In genomic region chr3:141877911-141878310, GRCh38 we compare ENCODE assay signal across 8 cellular contexts. TPM values are rescaled to one million over a fixed set of nuclear protein-coding genes. Genes with fewer than 3 reads are reported as not detected.
DNase-seq lines count a peak whose midpoint lies in the region; ATAC-seq and TF ChIP-seq lines count a peak whose summit lies in the region.

No MANE protein-coding gene starts in this region.

- no peak for ATAC-seq in HG02852 (IDR thresholded peaks at IDR 0.05; ENCODE audit: unreplicated experiment)

- intact Hi-C loops in CD14-positive monocyte (cut with micrococcal nuclease): loop anchor here (5.0 kb wide), 2 partner anchors 81 to 136 kb away; no protein-coding TSS in a partner anchor

- H3K27me3 ChIP-seq in HUES64 (ENCODE audit: insufficient read depth, low read length): no peaks in the 10 kb centered on the region
- H3K27me3 ChIP-seq in liver (ENCODE audit: control insufficient read depth in 4 of 4, insufficient read depth in 4 of 4, low read length in 3 of 4): peaks cover 0 to 2% (median 0%) of the 10 kb centered on the region in 4 donors

- WGBS in HUES64: 0% methylated on average over 3 of the region's 3 CpGs
- 65% methylated on average over 3 of the region's 3 CpGs for WGBS in liver

- no peaks in the 10 kb centered on the region for H3K9me3 ChIP-seq in HUES64 (ENCODE audit: insufficient read depth, low read depth, low read length)
- H3K9me3 ChIP-seq in liver (ENCODE audit: control insufficient read depth in 4 of 4, low read length in 3 of 4): no peaks in the 10 kb centered on the region

- H3K27me3 Mint-ChIP-seq in CD14-positive monocyte (ENCODE audit: low read depth in 3 of 3): peaks cover 0 to 1% (median 0%) of the 10 kb centered on the region in 3 donors

- peaks cover 7 to 15% of the 10 kb centered on the region in 2 donors for H3K36me3 Mint-ChIP-seq in CD14-positive monocyte

- H3K9me3 Mint-ChIP-seq in CD14-positive monocyte: no peaks in the 10 kb centered on the region

- TF ChIP-seq CTCF in CD14-positive monocyte (IDR thresholded peaks at IDR 0.05) (no peak), liver (IDR thresholded peaks at IDR 0.05; ENCODE audit: low read depth, low read length, missing input control) (no peak)

- H3K36me3 ChIP-seq in HUES64 (ENCODE audit: insufficient read depth, low read length): peaks cover 18% of the 10 kb centered on the region
- no peaks in the 10 kb centered on the region for H3K36me3 ChIP-seq in liver (ENCODE audit: control insufficient read depth in 4 of 4, insufficient read depth in 3 of 4, low read depth in 1 of 4, low read length in 3 of 4)

- H3K27ac ChIP-seq in HUES64 (ENCODE audit: low read depth, low read length): no peak overlapping the region
- H3K27ac ChIP-seq in liver (ENCODE audit: low read depth in 1 of 2, low read length in 2 of 2): no peak overlapping the region

- DNase-seq in CD14-positive monocyte (ENCODE audit: low spot score) (no peak), amniotic epithelial cell (ENCODE audit: low read depth) (peak; percentile 43), NCI-H446 treated with DMSO at 0.1 percent for 48 hours (lab: John Stamatoyannopoulos, UW) (no peak), NCI-H1694 (lab: John Stamatoyannopoulos, UW) (no peak), NCI-H128 (lab: John Stamatoyannopoulos, UW; ENCODE audit: unreplicated experiment) (no peak)

- H3K4me3 Mint-ChIP-seq in CD14-positive monocyte: peak overlapping the region; percentile 89 to 93

- peak overlapping the region; percentile 94 for H3K9ac ChIP-seq in HUES64 (ENCODE audit: low read depth, low read length)
- H3K9ac ChIP-seq in liver (ENCODE audit: low read depth in 1 of 2, low read length in 2 of 2): peak overlapping the region in 1 of 2 donors; percentile 69

- no peak for TF ChIP-seq RAD21 in liver (IDR thresholded peaks at IDR 0.05)

- H3K4me1 ChIP-seq in HUES64 (ENCODE audit: insufficient read depth, low read length) (peaks cover 21% of the 10 kb centered on the region), liver (ENCODE audit: control insufficient read depth in 4 of 4, insufficient read depth in 4 of 4, low read length in 3 of 4) (peaks cover 2 to 20% (median 13%) of the 10 kb centered on the region in 4 donors)

- peak overlapping the region; percentile 99 for H3K4me3 ChIP-seq in HUES64 (ENCODE audit: low read length)
- H3K4me3 ChIP-seq in liver (ENCODE audit: low read depth in 1 of 3, low read length in 3 of 3): peak overlapping the region in 2 of 3 donors; percentile 15 to 53

- peaks cover 43% of the 10 kb centered on the region for H3K4me1 Mint-ChIP-seq in CD14-positive monocyte

- H3K27ac Mint-ChIP-seq in CD14-positive monocyte: peak overlapping the region; percentile 49 to 93 (median 83)

TF ChIP-seq in liver, 16 proteins besides CTCF, POLR2A, EP300 and RAD21:
- no peak for TF ChIP-seq JUND (IDR thresholded peaks at IDR 0.05)
- TF ChIP-seq HNF4A (conservative IDR thresholded peaks at IDR 0.05): no peak
- no peak for TF ChIP-seq NR2F2 (IDR thresholded peaks at IDR 0.05)
- TF ChIP-seq ZBTB33 (IDR thresholded peaks at IDR 0.05): no peak

RNA-seq across cellular contexts. Expression of gene ATP1B3, which starts 1.5 kb away (rescaled TPM):
- polyA plus RNA-seq in CD14-positive monocyte (100 to 1,000 TPM; 177 to 208 TPM), liver (10 to 100 TPM in 1 of 2 donors, 1 to 10 TPM in 1; 6.8 to 15.1 TPM)
- 128 TPM for polyA plus RNA-seq in HUES64 (2013, experiment 1 of 2)
- polyA plus RNA-seq in HUES64 (2013, experiment 2 of 2): 142 TPM
- 10 to 100 TPM in 1 of 2 donors, 1 to 10 TPM in 1; 7.4 to 30.2 TPM for total RNA-seq in liver

Comparison
In these comparisons a context has a peak if more than half of its experiments do, and no peak if none do; other contexts are left out.
1. RNA of gene ATP1B3, which starts 1.5 kb away (polyA plus RNA-seq): 177 to 208 TPM in CD14-positive monocyte; 6.8 to 15.1 TPM in liver; every median in the first group is over 10 times any median in the second.